ENCODE assay signal across 8 cellular contexts in genomic region chr10:50624154-50624865, GRCh38. TPM values are rescaled to one million over a fixed set of nuclear protein-coding genes. Genes with fewer than 3 reads are reported as not detected.
DNase-seq lines count a peak whose midpoint lies in the region; ATAC-seq and TF ChIP-seq lines count a peak whose summit lies in the region.

No MANE protein-coding gene starts in this region.

- H3K9ac ChIP-seq in duodenal mucosa (ENCODE audit: low read depth in 1 of 2, low read length in 2 of 2) = peak overlapping the region; percentile 98 to 99

- peak overlapping the region; percentile 96 for H3K27ac Mint-ChIP-seq in activated CD4-positive, alpha-beta memory T cell treated with anti-CD3 and anti-CD28 coated beads, Interleukin-2, amount 10 ng/mL, durations not matched to agents 7 days and 5 days

- H3K27me3 Mint-ChIP-seq in activated CD4-positive, alpha-beta memory T cell treated with anti-CD3 and anti-CD28 coated beads, Interleukin-2, amount 10 ng/mL, durations not matched to agents 7 days and 5 days = peaks cover 11% of the 10 kb centered on the region

- H3K36me3 ChIP-seq in duodenal mucosa (ENCODE audit: control insufficient read depth in 1 of 2, insufficient read depth in 2 of 2, low read length in 2 of 2) (no peaks in the 10 kb centered on the region), lung (ENCODE audit: control insufficient read depth in 2 of 2, insufficient read depth in 2 of 2, low read length in 2 of 2) (no peaks in the 10 kb centered on the region)

- POLR2A ChIA-PET in activated CD4-positive, alpha-beta memory T cell treated with anti-CD3 and anti-CD28 coated beads, Interleukin-2, amount 10 ng/mL, durations not matched to agents 7 days and 5 days (lab: Charles Lee) = interaction anchor here (0.8 to 5.3 kb wide), 15 partner anchors 11 to 557 kb away, joined by 3 to 53 read pairs (median 4); partner anchors contain the start of gene WASHC2A

- peaks cover 10 to 23% of the 10 kb centered on the region in 2 donors for H3K4me1 ChIP-seq in duodenal mucosa (ENCODE audit: control insufficient read depth in 1 of 2, insufficient read depth in 2 of 2, low read length in 2 of 2)
- H3K4me1 ChIP-seq in lung (ENCODE audit: control insufficient read depth in 2 of 2, insufficient read depth in 2 of 2, low read length in 2 of 2) = peaks cover 2% of the 10 kb centered on the region in 2 donors

- H3K27ac ChIP-seq in C4-2B = peak overlapping the region; percentile 95
- peak overlapping the region; percentile 99 for H3K27ac ChIP-seq in duodenal mucosa (ENCODE audit: low read depth, low read length)
- H3K27ac ChIP-seq in lung (ENCODE audit: low read depth in 1 of 2, low read length in 1 of 2) = peak overlapping the region; percentile 97 to 100

- DNase-seq in NCI-H774 (lab: John Stamatoyannopoulos, UW) (peak; percentile 93), lung (ENCODE audit: low spot score) (peak; percentile 96)
- peak; percentile 95 for DNase-seq in activated CD4-positive, alpha-beta memory T cell treated with anti-CD3 and anti-CD28 coated beads, Interleukin-2, amount 10 ng/mL, durations not matched to agents 7 days and 5 days
- DNase-seq in stimulated activated CD4-positive, alpha-beta T cell treated with anti-CD3 and anti-CD28 coated beads, TNF-alpha, amount 100 ng/mL, for 1 hour (ENCODE audit: low read depth in 3 of 3, low spot score in 1 of 3) = peak; percentile 85 to 97 (median 94)

- ATAC-seq in GM19395 (IDR thresholded peaks at IDR 0.05; ENCODE audit: unreplicated experiment) (peak; percentile 59), HG03521 (IDR thresholded peaks at IDR 0.05; ENCODE audit: unreplicated experiment) (peak; percentile 56), lung (ENCODE audit: insufficient read depth, low FRiP score) (peak; percentile 87)

- TF ChIP-seq CTCF in C4-2B (conservative IDR thresholded peaks at IDR 0.05) = no peak
- TF ChIP-seq CTCF in lung (IDR thresholded peaks at IDR 0.05; ENCODE audit: control extremely low read depth, extremely low read depth) = no peak

- CTCF ChIA-PET in activated CD4-positive, alpha-beta memory T cell treated with anti-CD3 and anti-CD28 coated beads, Interleukin-2, amount 10 ng/mL, durations not matched to agents 7 days and 5 days (lab: Charles Lee) = interaction anchor here (0.8 to 1.2 kb wide), 3 partner anchors 12 to 206 kb away, joined by 3 to 12 read pairs (median 3); no protein-coding TSS in a partner anchor

- H3K27me3 ChIP-seq in duodenal mucosa (ENCODE audit: control insufficient read depth in 1 of 2, insufficient read depth in 2 of 2, low read length in 2 of 2) = no peaks in the 10 kb centered on the region
- no peaks in the 10 kb centered on the region for H3K27me3 ChIP-seq in lung (ENCODE audit: control insufficient read depth, insufficient read depth)

- H3K9me3 ChIP-seq in duodenal mucosa (ENCODE audit: control insufficient read depth in 1 of 2, low read length in 2 of 2) (no peaks in the 10 kb centered on the region), lung (ENCODE audit: control insufficient read depth in 2 of 2, insufficient read depth in 1 of 2, low read length in 1 of 2) (no peaks in the 10 kb centered on the region)

- H3K4me3 ChIP-seq in duodenal mucosa (ENCODE audit: low read depth in 1 of 2, low read length in 2 of 2) (peak overlapping the region; percentile 92 to 98), lung (peak overlapping the region; percentile 42)

- peak overlapping the region; percentile 76 for H3K4me3 Mint-ChIP-seq in activated CD4-positive, alpha-beta memory T cell treated with anti-CD3 and anti-CD28 coated beads, Interleukin-2, amount 10 ng/mL, durations not matched to agents 7 days and 5 days

- WGBS in lung, 2 donors = 0 to 1% methylated on average over 57 to 58 of the region's 58 CpGs

- H3K9me3 Mint-ChIP-seq in activated CD4-positive, alpha-beta memory T cell treated with anti-CD3 and anti-CD28 coated beads, Interleukin-2, amount 10 ng/mL, durations not matched to agents 7 days and 5 days = no peaks in the 10 kb centered on the region

- peaks cover 36% of the 10 kb centered on the region for H3K4me1 Mint-ChIP-seq in activated CD4-positive, alpha-beta memory T cell treated with anti-CD3 and anti-CD28 coated beads, Interleukin-2, amount 10 ng/mL, durations not matched to agents 7 days and 5 days

- H3K36me3 Mint-ChIP-seq in activated CD4-positive, alpha-beta memory T cell treated with anti-CD3 and anti-CD28 coated beads, Interleukin-2, amount 10 ng/mL, durations not matched to agents 7 days and 5 days (ENCODE audit: low read depth) = peaks cover 4% of the 10 kb centered on the region

RNA-seq across cellular contexts. Expression of gene SGMS1, which starts 0.6 kb away (rescaled TPM):
- total RNA-seq in activated CD4-positive, alpha-beta memory T cell treated with anti-CD3 and anti-CD28 coated beads, Interleukin-2, amount 10 ng/mL, durations not matched to agents 7 days and 5 days = 10 to 100 TPM; 18.9 to 19.9 TPM
- 100 to 1,000 TPM in 1 of 2 donors, 10 to 100 TPM in 1; 60.9 to 142 TPM for total RNA-seq in lung
- 10 to 100 TPM; 15.8 to 21.6 TPM for polyA plus RNA-seq in lung

Comparison
In these comparisons a context has a peak if more than half of its experiments do, and no peak if none do; other contexts are left out.
1. Peak in every context shown above with its lines: DNase-seq, ATAC-seq, H3K4me3 ChIP-seq and H3K27ac ChIP-seq.